In genomic region chr2:31517442-31518203, GRCh38 we compare ENCODE assay signal across 22 cellular contexts.
"Had no signal": no experiment of that assay in that cellular context is flagged by ENCODE, and none has a peak within 500 bp of the region (broad histone marks: within the 10 kb centered on the region; RNA-seq: fewer than 3 reads in every experiment).

No MANE protein-coding gene starts in this region.

- H3K4me3 ChIP-seq: SJSA1, SK-N-MC had no signal

- H3K4me1 ChIP-seq: SJSA1 had no signal

- H3K27ac ChIP-seq: SJSA1, SK-N-MC had no signal

- ATAC-seq: HepG2 had no signal

- H3K36me3 ChIP-seq: SJSA1 had no signal

- DNase-seq: IMR-90, Kasumi-1, KG1, MM.1S, NCI-H1092 treated with DMSO at 0.1 percent for 48 hours, NCI-H1436, NCI-H187, NCI-H2029, NCI-H2081 treated with DMSO at 0.1 percent for 48 hours, NCI-H2171, NCI-H226, NCI-H446, NCI-H510A, NCI-H524 treated with DMSO at 0.1 percent for 48 hours, NCI-H69, NCI-H774, Right ventricle myocardium superior, RPMI8226, SIG-M5 had no signal

- H3K9me3 ChIP-seq: SJSA1 had no signal
